1 cellular context compared by ENCODE assay signal in genomic region chr11:3115321-3115720, GRCh38.
TF ChIP-seq lines count a peak whose summit lies in the region.

No MANE protein-coding gene starts in this region.

TF ChIP-seq in K562, 482 proteins besides CTCF, POLR2A, EP300 and RAD21:
- TF ChIP-seq, protein P1, sequence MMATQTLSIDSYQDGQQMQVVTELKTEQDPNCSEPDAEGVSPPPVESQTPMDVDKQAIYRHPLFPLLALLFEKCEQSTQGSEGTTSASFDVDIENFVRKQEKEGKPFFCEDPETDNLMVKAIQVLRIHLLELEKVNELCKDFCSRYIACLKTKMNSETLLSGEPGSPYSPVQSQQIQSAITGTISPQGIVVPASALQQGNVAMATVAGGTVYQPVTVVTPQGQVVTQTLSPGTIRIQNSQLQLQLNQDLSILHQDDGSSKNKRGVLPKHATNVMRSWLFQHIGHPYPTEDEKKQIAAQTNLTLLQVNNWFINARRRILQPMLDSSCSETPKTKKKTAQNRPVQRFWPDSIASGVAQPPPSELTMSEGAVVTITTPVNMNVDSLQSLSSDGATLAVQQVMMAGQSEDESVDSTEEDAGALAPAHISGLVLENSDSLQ (IDR thresholded peaks at IDR 0.05): peak; percentile 89
- TF ChIP-seq ZNF175 (CRISPR knock-in tag; IDR thresholded peaks at IDR 0.05; ENCODE audit: low read depth) (0 out of 2 replicates have a peak, but pooled peaks have one; percentile 24), DPF2 (IDR thresholded peaks at IDR 0.05) (peak; percentile 44; the same call in 1 of the 2 replicates), RCOR1 (IDR thresholded peaks at IDR 0.05; ENCODE audit: borderline replicate concordance in 1 of 2, low read depth in 2 of 2, low read length in 2 of 2) (peak in 1 of 2 experiments; percentile 65; a peak in 1 of 4 replicates), BRF1 (IDR thresholded peaks at IDR 0.05; ENCODE audit: borderline replicate concordance, extremely low read depth, insufficient read length) (no peak), ARID1B (IDR thresholded peaks at IDR 0.05) (peak; percentile 80), POU5F1 (IDR thresholded peaks at IDR 0.05; ENCODE audit: borderline replicate concordance, low read depth, low read length, partially characterized antibody) (no peak), TCF3 (CRISPR knock-in tag; IDR thresholded peaks at IDR 0.05) (peak; percentile 80), PML (IDR thresholded peaks at IDR 0.05; ENCODE audit: low read length) (peak; percentile 64; the same call in 1 of the 2 replicates), TRIM25 (IDR thresholded peaks at IDR 0.05; ENCODE audit: borderline replicate concordance) (no peak), NCOA6 (IDR thresholded peaks at IDR 0.05) (no peak), CEBPG (CRISPR knock-in tag; IDR thresholded peaks at IDR 0.05) (no peak; the same call in 1 of the 2 replicates), CEBPG (tag; conservative IDR thresholded peaks at IDR 0.05 in 1 of 2, IDR thresholded peaks at IDR 0.05 in 1 of 2) (0 out of 4 replicates have a peak, but pooled peaks of 1 of the 2 experiments have one; percentile 21), MTA2 (IDR thresholded peaks at IDR 0.05; ENCODE audit: low read depth) (0 out of 2 replicates have a peak, but pooled peaks have one; percentile 24), FOXM1 (IDR thresholded peaks at IDR 0.05; ENCODE audit: low read depth) (peak; percentile 65; the same call in 1 of the 2 replicates), FOXM1 (CRISPR knock-in tag; IDR thresholded peaks at IDR 0.05; ENCODE audit: low read depth) (no peak), RBBP5 (IDR thresholded peaks at IDR 0.05; ENCODE audit: borderline replicate concordance, insufficient read depth, low read length, poor library complexity, severe bottlenecking) (no peak), MAFG (tag; conservative IDR thresholded peaks at IDR 0.05) (no peak), CEBPB (tag; IDR thresholded peaks at IDR 0.05) (peak; percentile 49), ESRRB (CRISPR knock-in tag; IDR thresholded peaks at IDR 0.05; ENCODE audit: borderline replicate concordance) (no peak), KDM1A (IDR thresholded peaks at IDR 0.05) (peak; percentile 36 to 38; a peak in 1 of 4 replicates), ZNF444 (CRISPR knock-in tag; IDR thresholded peaks at IDR 0.05) (no peak), LARP7 (IDR thresholded peaks at IDR 0.05) (no peak), MEIS2 (IDR thresholded peaks at IDR 0.05; ENCODE audit: partially characterized antibody) (peak; percentile 96), E2F1 (CRISPR knock-in tag; IDR thresholded peaks at IDR 0.05) (no peak), ADNP (tag; IDR thresholded peaks at IDR 0.05) (no peak), CBFA2T2 (conservative IDR thresholded peaks at IDR 0.05) (peak; percentile 44), ETV1 (tag; conservative IDR thresholded peaks at IDR 0.05; ENCODE audit: low read depth) (peak; percentile 64), ESRRA (IDR thresholded peaks at IDR 0.05; ENCODE audit: borderline replicate concordance, low read depth) (peak; percentile 13; the same call in 1 of the 2 replicates), SMARCA4 (IDR thresholded peaks at IDR 0.05) (peak; percentile 67; the same call in 1 of the 2 replicates), SMARCE1 (IDR thresholded peaks at IDR 0.05) (peak; percentile 26; the same call in 1 of the 2 replicates), KLF16 (IDR thresholded peaks at IDR 0.05) (peak; percentile 76), TEAD4 (IDR thresholded peaks at IDR 0.05; ENCODE audit: low read length) (peak; percentile 83), TEAD4 (CRISPR knock-in tag; IDR thresholded peaks at IDR 0.05; ENCODE audit: borderline replicate concordance) (no peak), TEAD1 (CRISPR knock-in tag; IDR thresholded peaks at IDR 0.05) (peak in 1 of 2 experiments; percentile 82; a peak in 1 of 4 replicates), CBFA2T3 (IDR thresholded peaks at IDR 0.05) (peak; percentile 71), SOX6 (IDR thresholded peaks at IDR 0.05) (peak; percentile 30; the same call in 1 of the 2 replicates), TRIM24 (IDR thresholded peaks at IDR 0.05) (peak in 1 of 2 experiments; percentile 13; a peak in 1 of 4 replicates), TAL1 (IDR thresholded peaks at IDR 0.05) (peak; percentile 80)
- TF ChIP-seq, protein P2, sequence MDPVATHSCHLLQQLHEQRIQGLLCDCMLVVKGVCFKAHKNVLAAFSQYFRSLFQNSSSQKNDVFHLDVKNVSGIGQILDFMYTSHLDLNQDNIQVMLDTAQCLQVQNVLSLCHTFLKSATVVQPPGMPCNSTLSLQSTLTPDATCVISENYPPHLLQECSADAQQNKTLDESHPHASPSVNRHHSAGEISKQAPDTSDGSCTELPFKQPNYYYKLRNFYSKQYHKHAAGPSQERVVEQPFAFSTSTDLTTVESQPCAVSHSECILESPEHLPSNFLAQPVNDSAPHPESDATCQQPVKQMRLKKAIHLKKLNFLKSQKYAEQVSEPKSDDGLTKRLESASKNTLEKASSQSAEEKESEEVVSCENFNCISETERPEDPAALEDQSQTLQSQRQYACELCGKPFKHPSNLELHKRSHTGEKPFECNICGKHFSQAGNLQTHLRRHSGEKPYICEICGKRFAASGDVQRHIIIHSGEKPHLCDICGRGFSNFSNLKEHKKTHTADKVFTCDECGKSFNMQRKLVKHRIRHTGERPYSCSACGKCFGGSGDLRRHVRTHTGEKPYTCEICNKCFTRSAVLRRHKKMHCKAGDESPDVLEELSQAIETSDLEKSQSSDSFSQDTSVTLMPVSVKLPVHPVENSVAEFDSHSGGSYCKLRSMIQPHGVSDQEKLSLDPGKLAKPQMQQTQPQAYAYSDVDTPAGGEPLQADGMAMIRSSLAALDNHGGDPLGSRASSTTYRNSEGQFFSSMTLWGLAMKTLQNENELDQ (CRISPR knock-in tag; IDR thresholded peaks at IDR 0.05; ENCODE audit: borderline replicate concordance): no peak
- TF ChIP-seq, protein P3, sequence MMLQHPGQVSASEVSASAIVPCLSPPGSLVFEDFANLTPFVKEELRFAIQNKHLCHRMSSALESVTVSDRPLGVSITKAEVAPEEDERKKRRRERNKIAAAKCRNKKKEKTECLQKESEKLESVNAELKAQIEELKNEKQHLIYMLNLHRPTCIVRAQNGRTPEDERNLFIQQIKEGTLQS (IDR thresholded peaks at IDR 0.05): peak; percentile 51; the same call in 1 of the 2 replicates
- TF ChIP-seq, protein P3 (CRISPR knock-in tag; conservative IDR thresholded peaks at IDR 0.05): no peak
- TF ChIP-seq, protein P4, sequence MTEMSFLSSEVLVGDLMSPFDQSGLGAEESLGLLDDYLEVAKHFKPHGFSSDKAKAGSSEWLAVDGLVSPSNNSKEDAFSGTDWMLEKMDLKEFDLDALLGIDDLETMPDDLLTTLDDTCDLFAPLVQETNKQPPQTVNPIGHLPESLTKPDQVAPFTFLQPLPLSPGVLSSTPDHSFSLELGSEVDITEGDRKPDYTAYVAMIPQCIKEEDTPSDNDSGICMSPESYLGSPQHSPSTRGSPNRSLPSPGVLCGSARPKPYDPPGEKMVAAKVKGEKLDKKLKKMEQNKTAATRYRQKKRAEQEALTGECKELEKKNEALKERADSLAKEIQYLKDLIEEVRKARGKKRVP (CRISPR knock-in tag; IDR thresholded peaks at IDR 0.05): peak; percentile 79
- TF ChIP-seq, protein P5, sequence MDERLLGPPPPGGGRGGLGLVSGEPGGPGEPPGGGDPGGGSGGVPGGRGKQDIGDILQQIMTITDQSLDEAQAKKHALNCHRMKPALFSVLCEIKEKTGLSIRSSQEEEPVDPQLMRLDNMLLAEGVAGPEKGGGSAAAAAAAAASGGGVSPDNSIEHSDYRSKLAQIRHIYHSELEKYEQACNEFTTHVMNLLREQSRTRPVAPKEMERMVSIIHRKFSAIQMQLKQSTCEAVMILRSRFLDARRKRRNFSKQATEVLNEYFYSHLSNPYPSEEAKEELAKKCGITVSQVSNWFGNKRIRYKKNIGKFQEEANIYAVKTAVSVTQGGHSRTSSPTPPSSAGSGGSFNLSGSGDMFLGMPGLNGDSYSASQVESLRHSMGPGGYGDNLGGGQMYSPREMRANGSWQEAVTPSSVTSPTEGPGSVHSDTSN (CRISPR knock-in tag; IDR thresholded peaks at IDR 0.05; ENCODE audit: low read depth): no peak
- TF ChIP-seq, protein P5 (tag; conservative IDR thresholded peaks at IDR 0.05; ENCODE audit: low read depth): peak; percentile 83
TF ChIP-seq in K562: peak in this region for 28.
